ENCODE assay signal across 10 cellular contexts in genomic region chr15:67137951-67138935, GRCh38.
DNase-seq lines count a peak whose midpoint lies in the region; TF ChIP-seq lines count a peak whose summit lies in the region.
"Had no signal": no experiment of that assay in that cellular context is flagged by ENCODE, and none has a peak within 500 bp of the region (broad histone marks: within the 10 kb centered on the region; RNA-seq: fewer than 3 reads in every experiment).

No MANE protein-coding gene starts in this region.

- in situ Hi-C loops in brain microvascular endothelial cell (cut with HindIII; ENCODE audit: low pct_ligation_motif_present, low sequenced_read_pairs) = no loop called here

- intact Hi-C loops in tibial artery (cut with DNase I; ENCODE audit: low total_unique reads) = no loop called here

- POLR2A ChIA-PET in activated CD4-positive, alpha-beta T cell treated with anti-CD3 and anti-CD28 coated beads, Interleukin-2, amount 10 ng/mL, durations not matched to agents 7 days and 5 days (lab: Charles Lee) = interaction anchor here (0.6 kb wide), 1 partner anchor 1551 kb away, joined by 3 read pairs; no protein-coding TSS in a partner anchor

- H3K4me3 Mint-ChIP-seq in activated CD4-positive, alpha-beta T cell treated with anti-CD3 and anti-CD28 coated beads, Interleukin-2, amount 10 ng/mL, durations not matched to agents 7 days and 5 days = no peak overlapping the region

- no peaks in the 10 kb centered on the region for H3K27me3 Mint-ChIP-seq in activated CD4-positive, alpha-beta T cell treated with anti-CD3 and anti-CD28 coated beads, Interleukin-2, amount 10 ng/mL, durations not matched to agents 7 days and 5 days

- H3K36me3 ChIP-seq in brain microvascular endothelial cell (replicated peaks) = peaks cover 23% of the 10 kb centered on the region
- H3K36me3 ChIP-seq in tibial artery = no peaks in the 10 kb centered on the region

- H3K36me3 Mint-ChIP-seq in activated CD4-positive, alpha-beta T cell treated with anti-CD3 and anti-CD28 coated beads, Interleukin-2, amount 10 ng/mL, durations not matched to agents 7 days and 5 days (ENCODE audit: low read depth) = peaks cover 48% of the 10 kb centered on the region

- H3K4me1 Mint-ChIP-seq in activated CD4-positive, alpha-beta T cell treated with anti-CD3 and anti-CD28 coated beads, Interleukin-2, amount 10 ng/mL, durations not matched to agents 7 days and 5 days = peaks cover 96% of the 10 kb centered on the region

- H3K4me1 ChIP-seq in tibial artery = peaks cover 0 to 87% (median 63%) of the 10 kb centered on the region in 4 donors

- TF ChIP-seq CTCF in brain microvascular endothelial cell (IDR thresholded peaks at IDR 0.05; ENCODE audit: low read depth, low read length, missing control alignments) (no peak), tibial artery (IDR thresholded peaks at IDR 0.05) (no peak)

- peak overlapping the region; percentile 56 for H3K27ac Mint-ChIP-seq in activated CD4-positive, alpha-beta T cell treated with anti-CD3 and anti-CD28 coated beads, Interleukin-2, amount 10 ng/mL, durations not matched to agents 7 days and 5 days

- no peaks in the 10 kb centered on the region for H3K9me3 ChIP-seq in tibial artery

- H3K4me3 ChIP-seq in brain microvascular endothelial cell (ENCODE audit: low read depth, low read length) = no peak overlapping the region
- H3K4me3 ChIP-seq in tibial artery = peak overlapping the region in 1 of 2 donors; percentile 1

- no peak for DNase-seq in activated CD4-positive, alpha-beta T cell treated with anti-CD3 and anti-CD28 coated beads, Interleukin-2, amount 10 ng/mL, durations not matched to agents 7 days and 5 days
- DNase-seq in activated CD4-positive, alpha-beta T cell treated with anti-CD3 and anti-CD28 coated beads, Interleukin-2, amount 50 U/mL, for 48 hours = no peak
- DNase-seq in brain microvascular endothelial cell (no peak), mesenteric fat pad (ENCODE audit: low spot score) (peak; percentile 85), tibial artery (peak in 1 of 2 donors; percentile 62), NCI-H2107 treated with DMSO at 0.1 percent for 48 hours (lab: John Stamatoyannopoulos, UW; ENCODE audit: unreplicated experiment) (no peak), AG08395 (ENCODE audit: low spot score) (no peak), DMS 273 (lab: John Stamatoyannopoulos, UW; ENCODE audit: unreplicated experiment) (no peak)
- DNase-seq: activated CD4-positive, alpha-beta T cell treated with anti-CD3 and anti-CD28 coated beads for 4 hours; head of caudate nucleus had no signal

- no peaks in the 10 kb centered on the region for H3K9me3 Mint-ChIP-seq in activated CD4-positive, alpha-beta T cell treated with anti-CD3 and anti-CD28 coated beads, Interleukin-2, amount 10 ng/mL, durations not matched to agents 7 days and 5 days

- CTCF ChIA-PET in activated CD4-positive, alpha-beta T cell treated with anti-CD3 and anti-CD28 coated beads, Interleukin-2, amount 10 ng/mL, durations not matched to agents 7 days and 5 days (lab: Charles Lee) = interaction anchor here (1.1 to 2.1 kb wide), 2 partner anchors 10 to 54 kb away, joined by 4 to 5 read pairs; no protein-coding TSS in a partner anchor

- H3K27me3 ChIP-seq in brain microvascular endothelial cell (replicated peaks) = no peaks in the 10 kb centered on the region
- H3K27me3 ChIP-seq in tibial artery = no peaks in the 10 kb centered on the region

- peak overlapping the region; percentile 100 for H3K27ac ChIP-seq in brain microvascular endothelial cell
- peak overlapping the region; percentile 5 to 29 for H3K27ac ChIP-seq in tibial artery
